In genomic region chr9:133738039-133738805, GRCh38 we compare ENCODE assay signal across 1 cellular context.
TF ChIP-seq lines count a peak whose summit lies in the region.

Gene SARDH, minus strand, starts transcription at chr9:133738352. Its CDS starts 4,179 bp downstream, at chr9:133734173.

TF ChIP-seq in HEK293, 187 proteins besides CTCF, POLR2A, EP300 and RAD21 (continued from another document):
- no peak for TF ChIP-seq ZNF18 (tag by site-specific recombination; IDR thresholded peaks at IDR 0.05)
- TF ChIP-seq ZNF654 (tag by site-specific recombination; IDR thresholded peaks at IDR 0.05; ENCODE audit: low read depth): no peak
- TF ChIP-seq ZBTB48 (tag by site-specific recombination; IDR thresholded peaks at IDR 0.05): 0 out of 2 replicates have a peak, but pooled peaks have one; percentile 23
- no peak for TF ChIP-seq ZNF280D (tag by site-specific recombination; IDR thresholded peaks at IDR 0.05)
- TF ChIP-seq ZNF169 (tag by site-specific recombination; IDR thresholded peaks at IDR 0.05): no peak
- TF ChIP-seq ZNF112 (tag by site-specific recombination; IDR thresholded peaks at IDR 0.05): no peak
- TF ChIP-seq PRDM6 (tag by site-specific recombination; IDR thresholded peaks at IDR 0.05): no peak
- TF ChIP-seq ZNF423 (tag by site-specific recombination; IDR thresholded peaks at IDR 0.05): no peak
- TF ChIP-seq GFI1B (tag by site-specific recombination; IDR thresholded peaks at IDR 0.05): no peak
- TF ChIP-seq KLF9 (tag by site-specific recombination; IDR thresholded peaks at IDR 0.05; ENCODE audit: low read depth): peak; percentile 46; the same call in 1 of the 2 replicates
- TF ChIP-seq KLF10 (tag by site-specific recombination; IDR thresholded peaks at IDR 0.05): no peak
- TF ChIP-seq ZFP37 (tag by site-specific recombination; IDR thresholded peaks at IDR 0.05): no peak
